ENCODE assay signal across 8 cellular contexts in the genomic region with DNA sequence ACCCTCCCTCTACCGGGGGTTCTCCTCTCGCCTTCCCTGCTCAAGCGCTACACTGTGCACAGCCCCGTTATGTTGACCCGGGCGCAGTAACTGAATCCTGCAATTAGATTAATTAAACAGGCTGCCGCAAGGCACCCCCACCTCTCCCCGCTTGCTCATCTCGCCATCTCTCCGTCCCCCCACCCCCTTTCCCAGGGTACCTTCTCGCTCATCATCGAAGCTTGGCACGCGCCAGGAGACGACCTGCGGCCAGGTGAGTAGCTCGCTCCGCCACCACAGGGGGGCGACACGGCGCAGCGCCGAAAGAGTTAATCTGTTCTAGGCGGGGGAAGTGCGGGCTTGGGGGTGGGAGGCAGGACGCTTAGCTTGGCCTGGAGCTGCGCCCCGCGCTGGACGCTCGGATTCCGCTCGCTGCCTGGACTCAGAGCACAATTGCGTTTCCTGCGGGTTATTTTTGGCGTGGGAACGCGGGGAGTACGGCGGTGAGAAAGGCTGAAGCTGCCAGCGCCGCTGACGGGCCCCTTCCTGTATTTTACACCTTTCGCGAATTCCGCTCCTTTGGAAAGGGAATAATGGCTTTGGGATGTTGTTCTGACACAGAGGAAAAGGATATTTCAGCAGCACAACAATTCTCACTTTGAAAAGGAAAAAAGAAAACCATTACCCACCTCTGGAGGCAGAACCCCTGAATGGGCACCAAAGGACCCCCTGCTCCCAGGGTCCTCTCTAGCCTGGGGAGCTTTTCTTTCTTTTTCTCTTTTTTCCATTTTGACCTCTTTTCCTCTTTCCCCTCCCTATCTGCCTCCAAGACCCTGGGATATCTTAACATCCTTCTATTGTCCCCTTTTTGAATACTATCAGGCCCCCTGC. TPM values are rescaled to one million over a fixed set of nuclear protein-coding genes. Genes with fewer than 3 reads are reported as not detected.
DNase-seq lines count a peak whose midpoint lies in the region; ATAC-seq lines count a peak whose summit lies in the region.

No MANE protein-coding gene starts in this region.

- intact Hi-C loops in right cardiac atrium (cut with DNase I) = loop anchor here in 1 of 4 donors (2.0 kb wide), 1 partner anchor 26 kb away; no protein-coding TSS in a partner anchor

- DNase-seq in DMS 273 (lab: John Stamatoyannopoulos, UW; ENCODE audit: unreplicated experiment) (peak; percentile 67), DMS 273 treated with DMSO at 0.1 percent for 48 hours (lab: John Stamatoyannopoulos, UW) (no peak), NCI-H774 (lab: John Stamatoyannopoulos, UW) (peak; percentile 36), right cardiac atrium (peak; percentile 72 to 89 (median 86)), amniotic stem cell (lab: John Stamatoyannopoulos, UW) (no peak)
- DNase-seq in activated naive CD8-positive, alpha-beta T cell treated with anti-CD3 and anti-CD28 coated beads for 36 hours = peak; percentile 68

- H3K4me3 Mint-ChIP-seq in activated naive CD8-positive, alpha-beta T cell treated with anti-CD3 and anti-CD28 coated beads for 36 hours = peak overlapping the region; percentile 30

- no peak overlapping the region for H3K27ac Mint-ChIP-seq in activated naive CD8-positive, alpha-beta T cell treated with anti-CD3 and anti-CD28 coated beads for 36 hours

- ATAC-seq in right cardiac atrium = peak; percentile 32 to 69
- no peak for ATAC-seq in GM19395 (IDR thresholded peaks at IDR 0.05; ENCODE audit: unreplicated experiment)

- peak overlapping the region; percentile 27 for H3K27ac ChIP-seq in right cardiac atrium (ENCODE audit: low read length)
- peak overlapping the region in 8 of 21 experiments; percentile 4 to 68 (median 19) for H3K27ac ChIP-seq in skin epidermis

- no peaks in the 10 kb centered on the region for H3K9me3 Mint-ChIP-seq in activated naive CD8-positive, alpha-beta T cell treated with anti-CD3 and anti-CD28 coated beads for 36 hours

- under 1% methylated on average over 46 of the region's 46 CpGs for WGBS in right cardiac atrium

- H3K27me3 Mint-ChIP-seq in activated naive CD8-positive, alpha-beta T cell treated with anti-CD3 and anti-CD28 coated beads for 36 hours = peaks cover 66% of the 10 kb centered on the region

- H3K4me1 ChIP-seq in right cardiac atrium (ENCODE audit: control insufficient read depth, insufficient read depth, low read length) = peaks cover 2% of the 10 kb centered on the region

- H3K36me3 Mint-ChIP-seq in activated naive CD8-positive, alpha-beta T cell treated with anti-CD3 and anti-CD28 coated beads for 36 hours = no peaks in the 10 kb centered on the region

- no peaks in the 10 kb centered on the region for H3K27me3 ChIP-seq in right cardiac atrium (ENCODE audit: control insufficient read depth, insufficient read depth)

- no peaks in the 10 kb centered on the region for H3K9me3 ChIP-seq in right cardiac atrium (ENCODE audit: control insufficient read depth, low read length)

- peaks cover 29% of the 10 kb centered on the region for H3K4me1 Mint-ChIP-seq in activated naive CD8-positive, alpha-beta T cell treated with anti-CD3 and anti-CD28 coated beads for 36 hours

- H3K4me3 ChIP-seq in right cardiac atrium (ENCODE audit: low read length) (peak overlapping the region; percentile 65), skin epidermis (peak overlapping the region; percentile 22 to 47 (median 38))

RNA-seq across cellular contexts. Expression of gene DLL4, which starts 1.5 kb away (rescaled TPM):
- total RNA-seq in activated naive CD8-positive, alpha-beta T cell treated with anti-CD3 and anti-CD28 coated beads for 36 hours = not detected
- 10 to 100 TPM in 1 of 4 donors, 1 to 10 TPM in 3; 5.9 to 14.4 (median 7.2) TPM for total RNA-seq in right cardiac atrium
- 7.2 TPM for polyA plus RNA-seq in right cardiac atrium

RNA-seq across cellular contexts. Expression of gene CHAC1, which starts 22.6 kb away (rescaled TPM):
- total RNA-seq in activated naive CD8-positive, alpha-beta T cell treated with anti-CD3 and anti-CD28 coated beads for 36 hours = 10 to 100 TPM; 43.9 to 45.8 TPM
- total RNA-seq in right cardiac atrium = 1 to 10 TPM; 1.6 to 2.0 (median 1.7) TPM
- polyA plus RNA-seq in right cardiac atrium = 3.2 TPM

RNA-seq across cellular contexts. Expression of gene VPS18, which starts 36.4 kb away (rescaled TPM):
- total RNA-seq in activated naive CD8-positive, alpha-beta T cell treated with anti-CD3 and anti-CD28 coated beads for 36 hours = 10 to 100 TPM; 12.1 to 13.2 TPM
- 10 to 100 TPM; 17.6 to 21.0 (median 19.4) TPM for total RNA-seq in right cardiac atrium
- 12.7 TPM for polyA plus RNA-seq in right cardiac atrium

RNA-seq across cellular contexts. Expression of gene RHOV, which starts 56.6 kb away (rescaled TPM):
- under 1 TPM; 0.45 to 0.50 TPM for total RNA-seq in activated naive CD8-positive, alpha-beta T cell treated with anti-CD3 and anti-CD28 coated beads for 36 hours
- not detected for total RNA-seq in right cardiac atrium
- not detected for polyA plus RNA-seq in right cardiac atrium

Comparison
In these comparisons a context has a peak if more than half of its experiments do, and no peak if none do; other contexts are left out.
1. DNase-seq: peak in DMS 273 (single experiment), NCI-H774 (single experiment), activated naive CD8-positive, alpha-beta T cell treated with anti-CD3 and anti-CD28 coated beads for 36 hours (single experiment) and right cardiac atrium (3 of 3); none in DMS 273 treated with DMSO at 0.1 percent for 48 hours (single experiment) and amniotic stem cell (single experiment).
2. RNA of gene DLL4, which starts 1.5 kb away (total RNA-seq): 5.9 to 14.4 TPM in right cardiac atrium; not detected in activated naive CD8-positive, alpha-beta T cell treated with anti-CD3 and anti-CD28 coated beads for 36 hours; every median in the first group is over 4 times any median in the second.
3. RNA of gene CHAC1, which starts 22.6 kb away (total RNA-seq): 43.9 to 45.8 TPM in activated naive CD8-positive, alpha-beta T cell treated with anti-CD3 and anti-CD28 coated beads for 36 hours; 1.6 to 2.0 TPM in right cardiac atrium; every median in the first group is over 10 times any median in the second.